ENCODE assay signal across 8 cellular contexts in the genomic region with DNA sequence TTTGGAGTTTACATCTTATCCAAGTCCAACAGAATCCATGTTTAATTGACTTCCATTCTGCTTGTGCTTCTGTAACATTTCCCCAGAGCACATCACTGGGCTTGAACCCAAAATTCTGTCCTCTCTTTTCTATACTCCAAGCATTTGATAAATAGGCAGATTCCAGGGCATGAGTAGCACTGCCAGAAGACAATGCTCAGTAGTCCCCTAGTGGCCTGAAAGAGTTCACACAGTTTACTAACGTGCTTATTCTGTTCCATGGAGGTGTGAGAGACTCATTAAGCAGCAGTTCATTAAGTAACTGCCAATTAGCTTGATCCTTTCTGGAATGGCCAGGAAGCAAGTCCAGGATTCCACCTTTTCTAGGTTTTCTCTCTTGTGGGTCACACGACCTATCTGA.
DNase-seq lines count a peak whose midpoint lies in the region; ATAC-seq and TF ChIP-seq lines count a peak whose summit lies in the region.

No MANE protein-coding gene starts in this region.

- ATAC-seq in GM19324 (IDR thresholded peaks at IDR 0.05; ENCODE audit: low FRiP score, unreplicated experiment) = peak; percentile 84
- ATAC-seq in HG03280 (IDR thresholded peaks at IDR 0.05; ENCODE audit: unreplicated experiment) = peak; percentile 75

- H3K4me3 ChIP-seq in SU-DHL-6 (ENCODE audit: insufficient read depth, low read length, poor library complexity, severe bottlenecking) (no peak overlapping the region), retinal pigment epithelial cell (ENCODE audit: low read length) (no peak overlapping the region)

- H3K9me2 ChIP-seq in SU-DHL-6 (replicated peaks; ENCODE audit: insufficient read depth, low read length) = no peaks in the 10 kb centered on the region

- H3K79me2 ChIP-seq in SU-DHL-6 (ENCODE audit: insufficient read depth, low read length) = no peaks in the 10 kb centered on the region

- H3F3A ChIP-seq in SU-DHL-6 (ENCODE audit: insufficient read depth) = no peaks in the 10 kb centered on the region

- no peaks in the 10 kb centered on the region for H3K36me3 ChIP-seq in SU-DHL-6 (ENCODE audit: low read length)

- no peaks in the 10 kb centered on the region for H3K27me3 ChIP-seq in SU-DHL-6 (ENCODE audit: low read length)

- H3K9ac ChIP-seq in SU-DHL-6 (ENCODE audit: low read length) = no peak overlapping the region

- DNase-seq in retinal pigment epithelial cell (ENCODE audit: low read depth) (no peak), epidermal melanocyte (ENCODE audit: insufficient read length, low spot score) (no peak), NCI-H345 treated with DMSO at 0.1 percent for 48 hours (lab: John Stamatoyannopoulos, UW; ENCODE audit: unreplicated experiment) (no peak), NCI-H2029 treated with DMSO at 0.1 percent for 48 hours (lab: John Stamatoyannopoulos, UW) (no peak)

- H3K9me3 ChIP-seq in SU-DHL-6 (ENCODE audit: insufficient read depth, low read length) = no peaks in the 10 kb centered on the region

- TF ChIP-seq CTCF in 22Rv1 (IDR thresholded peaks at IDR 0.05) (peak; percentile 79), SU-DHL-6 (IDR thresholded peaks at IDR 0.05; ENCODE audit: insufficient read depth, low read length, poor library complexity, severe bottlenecking) (peak; percentile 34), retinal pigment epithelial cell (conservative IDR thresholded peaks at IDR 0.05; ENCODE audit: low read depth, low read length) (peak; percentile 71)

- no peaks in the 10 kb centered on the region for H4K20me1 ChIP-seq in SU-DHL-6 (ENCODE audit: low read depth, low read length)

- H2AFZ ChIP-seq in SU-DHL-6 (ENCODE audit: low read depth, low read length, severe bottlenecking) = no peak overlapping the region

- H3K4me2 ChIP-seq in SU-DHL-6 (ENCODE audit: low read depth, low read length, poor library complexity, severe bottlenecking) = no peak overlapping the region

- H3K27ac ChIP-seq in 22Rv1 = no peak overlapping the region
- H3K27ac ChIP-seq in SU-DHL-6 (ENCODE audit: low read depth, low read length) = no peak overlapping the region
